Comparison of ENCODE assay signal across 1 cellular context in the genomic region with DNA sequence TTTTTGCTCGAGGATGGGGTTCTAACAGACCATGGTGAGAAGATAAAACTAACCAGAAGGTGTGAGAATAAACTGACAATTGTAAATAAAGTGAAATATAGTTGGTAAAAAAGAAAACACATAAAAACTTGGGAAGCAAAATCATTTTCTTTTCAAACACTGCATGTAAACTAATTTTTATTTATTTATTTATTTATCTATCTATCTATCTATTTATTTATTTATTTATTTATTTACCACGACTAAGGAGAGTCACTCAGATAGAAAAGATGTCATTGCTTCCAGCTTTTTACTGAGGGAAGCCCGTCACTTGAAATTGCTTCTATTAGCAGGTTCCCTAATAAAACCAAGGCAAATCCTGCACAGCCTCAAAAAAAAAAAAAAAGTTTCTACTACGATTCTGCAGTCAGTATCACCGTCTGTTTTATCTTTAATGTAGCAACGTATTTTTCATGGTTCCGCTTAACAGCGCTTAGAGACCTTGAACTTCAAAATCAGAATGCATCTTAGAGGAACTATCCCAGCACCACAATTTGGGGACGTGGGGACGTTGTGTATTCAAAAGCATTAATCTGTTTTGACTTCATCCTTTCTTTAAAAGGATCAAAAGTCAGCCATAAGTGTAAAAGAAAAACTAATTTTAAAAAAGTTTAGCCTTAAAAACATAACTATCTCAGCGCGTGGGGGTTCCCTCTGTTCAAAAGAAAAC.
TF ChIP-seq lines count a peak whose summit lies in the region.

No MANE protein-coding gene starts in this region.

TF ChIP-seq in HepG2, 621 proteins besides CTCF, POLR2A, EP300 and RAD21 (continued from another document):
- TF ChIP-seq, protein P1, sequence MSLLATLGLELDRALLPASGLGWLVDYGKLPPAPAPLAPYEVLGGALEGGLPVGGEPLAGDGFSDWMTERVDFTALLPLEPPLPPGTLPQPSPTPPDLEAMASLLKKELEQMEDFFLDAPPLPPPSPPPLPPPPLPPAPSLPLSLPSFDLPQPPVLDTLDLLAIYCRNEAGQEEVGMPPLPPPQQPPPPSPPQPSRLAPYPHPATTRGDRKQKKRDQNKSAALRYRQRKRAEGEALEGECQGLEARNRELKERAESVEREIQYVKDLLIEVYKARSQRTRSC (CRISPR knock-in tag; IDR thresholded peaks at IDR 0.05; ENCODE audit: low read depth) = no peak
